ENCODE assay signal across 4 cellular contexts in the genomic region with DNA sequence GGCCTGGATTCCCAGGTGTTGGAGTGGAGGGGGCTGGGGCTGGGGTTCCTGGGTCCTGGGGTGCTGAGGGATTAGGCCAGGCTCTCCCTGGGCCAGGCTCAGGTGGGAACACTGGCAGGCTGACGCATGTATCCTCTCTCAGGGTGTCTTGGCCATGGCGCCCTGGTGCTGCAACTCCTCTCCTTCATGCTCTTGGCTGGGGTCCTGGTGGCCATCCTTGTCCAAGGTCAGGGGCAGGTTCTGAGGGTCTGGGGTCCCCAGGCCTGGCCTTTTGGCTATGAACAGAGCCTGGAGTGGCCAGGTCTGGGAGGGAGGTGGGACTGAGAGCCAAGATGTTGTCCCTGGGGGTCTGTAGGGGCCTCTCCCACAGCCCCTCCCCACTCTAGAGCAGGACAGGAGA. TPM values are rescaled to one million over a fixed set of nuclear protein-coding genes. Genes with fewer than 3 reads are reported as not detected.
"Had no signal": no experiment of that assay in that cellular context is flagged by ENCODE, and none has a peak within 500 bp of the region (broad histone marks: within the 10 kb centered on the region; RNA-seq: fewer than 3 reads in every experiment).

No MANE protein-coding gene starts in this region.

RNA-seq across cellular contexts. Expression of a gene that starts 2.0 kb away (rescaled TPM):
- total RNA-seq: LHCN-M2, M059J, MCF 10A had no signal

RNA-seq across cellular contexts. Expression of a gene that starts 17.7 kb away (rescaled TPM):
- total RNA-seq: LHCN-M2, M059J, MCF 10A, NCI-H460 had no signal

RNA-seq across cellular contexts. Expression of a gene that starts 33.1 kb away (rescaled TPM):
- total RNA-seq: LHCN-M2, M059J, MCF 10A, NCI-H460 had no signal
